In genomic region chr5:157290981-157291711, GRCh38 we compare ENCODE assay signal across 8 cellular contexts. TPM values are rescaled to one million over a fixed set of nuclear protein-coding genes. Genes with fewer than 3 reads are reported as not detected.
A peak's percentile ranks its signal among the peaks of the same experiment; 100 is the strongest.
DNase-seq lines count a peak whose midpoint lies in the region; ATAC-seq and TF ChIP-seq lines count a peak whose summit lies in the region.

No MANE protein-coding gene starts in this region.

- no peaks in the 10 kb centered on the region for H3K79me2 ChIP-seq in parathyroid adenoma

- peaks cover 96% of the 10 kb centered on the region for H3K36me3 ChIP-seq in CD4-positive, CD25-positive, alpha-beta regulatory T cell (ENCODE audit: control insufficient read depth, insufficient read depth, low read length)
- H3K36me3 ChIP-seq in parathyroid adenoma (ENCODE audit: control insufficient read depth, insufficient read depth, low read length), result no peaks in the 10 kb centered on the region

- H3K27me3 Mint-ChIP-seq in CD4-positive, CD25-positive, alpha-beta regulatory T cell, result no peaks in the 10 kb centered on the region
- H3K27me3 Mint-ChIP-seq in activated naive CD4-positive, alpha-beta T cell treated with anti-CD3 and anti-CD28 coated beads, Interleukin-2, amount 50 U/mL, for 24 hours, result no peaks in the 10 kb centered on the region

- H3K4me3 Mint-ChIP-seq in CD4-positive, CD25-positive, alpha-beta regulatory T cell, result peak overlapping the region in 1 of 4 donors; percentile 9
- no peak overlapping the region for H3K4me3 Mint-ChIP-seq in activated naive CD4-positive, alpha-beta T cell treated with anti-CD3 and anti-CD28 coated beads, Interleukin-2, amount 50 U/mL, for 24 hours

- H3K9me3 ChIP-seq in CD4-positive, CD25-positive, alpha-beta regulatory T cell (ENCODE audit: control insufficient read depth in 2 of 2, low read length in 2 of 2), result no peaks in the 10 kb centered on the region
- H3K9me3 ChIP-seq in parathyroid adenoma (ENCODE audit: control insufficient read depth, low read length), result no peaks in the 10 kb centered on the region

- no peak overlapping the region for H3K4me2 ChIP-seq in parathyroid adenoma (ENCODE audit: low read length)

- intact Hi-C loops in sciatic nerve (cut with DNase I), result no loop called here

- no peak overlapping the region for H3K4me3 ChIP-seq in CD4-positive, CD25-positive, alpha-beta regulatory T cell (ENCODE audit: low read depth, low read length)
- H3K4me3 ChIP-seq in parathyroid adenoma (ENCODE audit: low read depth, low read length), result no peak overlapping the region

- no peak overlapping the region for H3K9ac ChIP-seq in parathyroid adenoma

- H3K9me3 Mint-ChIP-seq in CD4-positive, CD25-positive, alpha-beta regulatory T cell, result no peaks in the 10 kb centered on the region
- H3K9me3 Mint-ChIP-seq in activated naive CD4-positive, alpha-beta T cell treated with anti-CD3 and anti-CD28 coated beads, Interleukin-2, amount 50 U/mL, for 24 hours, result no peaks in the 10 kb centered on the region

- DNase-seq in CD4-positive, CD25-positive, alpha-beta regulatory T cell, result peak in 1 of 3 donors; percentile 43
- DNase-seq in GM19238 (ENCODE audit: insufficient read length, low spot score), result peak; percentile 53
- DNase-seq in SK-N-DZ (ENCODE audit: low spot score), result no peak
- no peak for DNase-seq in sciatic nerve (ENCODE audit: low spot score)
- DNase-seq in omental fat pad (ENCODE audit: low spot score), result no peak

- peaks cover 19% of the 10 kb centered on the region for H3K4me1 ChIP-seq in CD4-positive, CD25-positive, alpha-beta regulatory T cell (ENCODE audit: control insufficient read depth, insufficient read depth, low read length, poor library complexity, severe bottlenecking)
- H3K4me1 ChIP-seq in parathyroid adenoma, result peaks cover 23% of the 10 kb centered on the region

- peak overlapping the region; percentile 13 for H2AFZ ChIP-seq in parathyroid adenoma

- no peak for TF ChIP-seq CTCF in parathyroid adenoma (IDR thresholded peaks at IDR 0.05)
- no peak for TF ChIP-seq CTCF in omental fat pad (IDR thresholded peaks at IDR 0.05)

- ATAC-seq in CD4-positive, CD25-positive, alpha-beta regulatory T cell (ENCODE audit: low read depth in 2 of 2), result peak; percentile 26 to 40
- peak; percentile 93 for ATAC-seq in HG03135 (IDR thresholded peaks at IDR 0.05; ENCODE audit: unreplicated experiment)
- no peak for ATAC-seq in sciatic nerve
- no peak for ATAC-seq in omental fat pad (ENCODE audit: low FRiP score)

- peaks cover 18 to 72% (median 40%) of the 10 kb centered on the region in 4 donors for H3K4me1 Mint-ChIP-seq in CD4-positive, CD25-positive, alpha-beta regulatory T cell
- peaks cover 76% of the 10 kb centered on the region for H3K4me1 Mint-ChIP-seq in activated naive CD4-positive, alpha-beta T cell treated with anti-CD3 and anti-CD28 coated beads, Interleukin-2, amount 50 U/mL, for 24 hours

- peaks cover 62% of the 10 kb centered on the region for H3K36me3 Mint-ChIP-seq in CD4-positive, CD25-positive, alpha-beta regulatory T cell
- peaks cover 25% of the 10 kb centered on the region for H3K36me3 Mint-ChIP-seq in activated naive CD4-positive, alpha-beta T cell treated with anti-CD3 and anti-CD28 coated beads, Interleukin-2, amount 50 U/mL, for 24 hours

- H3K27ac Mint-ChIP-seq in CD4-positive, CD25-positive, alpha-beta regulatory T cell, result peak overlapping the region; percentile 87 to 94 (median 93)
- H3K27ac Mint-ChIP-seq in activated naive CD4-positive, alpha-beta T cell treated with anti-CD3 and anti-CD28 coated beads, Interleukin-2, amount 50 U/mL, for 24 hours, result peak overlapping the region; percentile 96

- H3K27me3 ChIP-seq in CD4-positive, CD25-positive, alpha-beta regulatory T cell (ENCODE audit: control insufficient read depth, insufficient read depth, low read length), result no peaks in the 10 kb centered on the region
- no peaks in the 10 kb centered on the region for H3K27me3 ChIP-seq in parathyroid adenoma (ENCODE audit: control insufficient read depth, insufficient read depth, low read length)

- H3K27ac ChIP-seq in CD4-positive, CD25-positive, alpha-beta regulatory T cell (ENCODE audit: insufficient read depth, low read length, poor library complexity, severe bottlenecking), result no peak overlapping the region
- H3K27ac ChIP-seq in parathyroid adenoma, result peak overlapping the region; percentile 82

RNA-seq across cellular contexts. Expression of gene CYFIP2, which starts 25.2 kb away (rescaled TPM):
- 357 TPM for total RNA-seq in CD4-positive, CD25-positive, alpha-beta regulatory T cell
- polyA plus RNA-seq in CD4-positive, CD25-positive, alpha-beta regulatory T cell, result 100 to 1,000 TPM; 332 to 383 (median 360) TPM
- 37.2 and 43.5 TPM in 2 replicates for polyA plus RNA-seq in SK-N-DZ (2014; cell fraction: cytosol; rRNA removed)
- polyA plus RNA-seq in SK-N-DZ (2014; cell fraction: nucleus; rRNA removed), result 28.7 and 55.2 TPM in 2 replicates
- total RNA-seq in sciatic nerve (23.6 TPM), omental fat pad (10 to 100 TPM; 12.7 to 25.5 (median 15.8) TPM)

Comparison
In these comparisons a context has a peak if more than half of its experiments do, and no peak if none do; other contexts are left out.
1. ATAC-seq: peak in CD4-positive, CD25-positive, alpha-beta regulatory T cell (2 of 2) and HG03135 (single experiment); none in sciatic nerve (single experiment) and omental fat pad (single experiment).
2. RNA of gene CYFIP2, which starts 25.2 kb away (total RNA-seq): 357 TPM in CD4-positive, CD25-positive, alpha-beta regulatory T cell (single experiment); 23.6 TPM in sciatic nerve (single experiment) and 12.7 to 25.5 TPM in omental fat pad; every median in the first group is over 10 times any median in the second.